30 cellular contexts compared by ENCODE assay signal in the genomic region with DNA sequence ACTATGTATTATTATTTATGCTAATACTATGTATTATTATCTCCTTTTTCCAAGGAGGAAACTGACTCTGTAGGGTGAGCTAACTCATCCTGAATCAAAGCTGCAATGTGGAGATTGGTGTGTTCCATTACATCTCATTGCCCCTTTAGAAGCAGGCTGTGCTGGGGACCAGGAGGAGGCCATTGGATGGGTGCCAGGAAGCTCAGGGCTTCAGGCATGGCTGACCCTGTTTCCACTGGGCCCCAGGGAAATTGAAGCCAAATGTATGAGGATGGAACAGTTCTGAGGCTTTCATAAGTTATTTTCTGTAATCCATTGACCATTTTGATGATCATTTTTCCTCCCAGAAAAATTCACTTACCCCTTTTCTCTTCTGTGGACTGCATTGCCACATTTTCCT.
"Had no signal": no experiment of that assay in that cellular context is flagged by ENCODE, and none has a peak within 500 bp of the region (broad histone marks: within the 10 kb centered on the region; RNA-seq: fewer than 3 reads in every experiment).

No MANE protein-coding gene starts in this region.

- H3K27ac ChIP-seq: ascending aorta, body of pancreas, SK-N-MC had no signal

- H3K27me3 ChIP-seq: ascending aorta, body of pancreas had no signal

- H3K4me1 ChIP-seq: ascending aorta, body of pancreas had no signal

- H3K36me3 ChIP-seq: ascending aorta had no signal

- ATAC-seq: activated CD8-positive, alpha-beta memory T cell treated with anti-CD3 and anti-CD28 coated beads, Interleukin-2, amount 10 ng/mL, durations not matched to agents 7 days and 5 days; activated CD8-positive, alpha-beta T cell treated with anti-CD3 and anti-CD28 coated beads, Interleukin-2, amount 10 ng/mL, durations not matched to agents 7 days and 5 days; body of pancreas; K562; Panc1; Right ventricle myocardium inferior; WTC11 had no signal

- H3K4me3 ChIP-seq: ascending aorta, body of pancreas, K562, SK-N-MC had no signal

- H3K9me3 ChIP-seq: ascending aorta, body of pancreas had no signal

- FAIRE-seq: bronchial epithelial cell, K562 had no signal

- DNase-seq: activated CD4-positive, alpha-beta T cell treated with anti-CD3 and anti-CD28 coated beads for 48 hours; activated CD4-positive, alpha-beta T cell treated with anti-CD3 and anti-CD28 coated beads, Interleukin-2, amount 50 U/mL, for 4 hours; activated CD4-positive, CD25-positive, alpha-beta regulatory T cell treated with anti-CD3 and anti-CD28 coated beads, Interleukin-2, amount 50 U/mL, for 72 hours; activated CD8-positive, alpha-beta memory T cell treated with anti-CD3 and anti-CD28 coated beads, Interleukin-2, amount 10 ng/mL, durations not matched to agents 7 days and 5 days; activated CD8-positive, alpha-beta T cell treated with anti-CD3 and anti-CD28 coated beads, Interleukin-2, amount 10 ng/mL, durations not matched to agents 7 days and 5 days; activated effector memory CD4-positive, alpha-beta T cell treated with Interleukin-2 at 50 U/mL for 16 hours; activated naive CD4-positive, alpha-beta T cell; activated T-cell treated with anti-CD3 and anti-CD28 coated beads, Interleukin-2, amount 50 U/mL, for 24 hours; amniotic stem cell; body of pancreas; central memory CD4-positive, alpha-beta T cell; Karpas-422; NCI-H1105 treated with DMSO at 0.1 percent for 48 hours; NCI-H1436 treated with DMSO at 0.1 percent for 48 hours; NCI-H187; NCI-H2081; NCI-H2171 treated with DMSO at 0.1 percent for 48 hours; NCI-H226; NCI-H510A treated with DMSO at 0.1 percent for 48 hours; NCI-H748 treated with DMSO at 0.1 percent for 48 hours; OCI-M1; RPMI8226; SW 1271 had no signal
